Comparison of ENCODE assay signal across 8 cellular contexts in genomic region chr14:54627718-54628345, GRCh38.
DNase-seq lines count a peak whose midpoint lies in the region; ATAC-seq, FAIRE-seq and TF ChIP-seq lines count a peak whose summit lies in the region.

No MANE protein-coding gene starts in this region.

- no peak overlapping the region for H3K56ac ChIP-seq in H1 (replicated peaks; ENCODE audit: insufficient read length, low read depth, low read length)

- H3K4ac ChIP-seq in H1 (replicated peaks; ENCODE audit: insufficient read length, low read depth, low read length) = no peak overlapping the region

- H3K27me3 ChIP-seq in H1 (replicated peaks in 1 of 4; ENCODE audit: control insufficient read depth in 3 of 4, extremely low read depth in 1 of 4, insufficient read depth in 3 of 4, low read length in 3 of 4) (no peaks in the 10 kb centered on the region), tibial artery (no peaks in the 10 kb centered on the region)

- H3K27ac ChIP-seq in H1 (ENCODE audit: low read depth, low read length) (no peak overlapping the region), tibial artery (peak overlapping the region; percentile 70 to 72)

- no peak overlapping the region for H3K14ac ChIP-seq in H1 (ENCODE audit: insufficient read length)

- H3K9me3 ChIP-seq in T-helper 17 cell (ENCODE audit: control insufficient read depth, low read length, poor library complexity, severe bottlenecking) = no peaks in the 10 kb centered on the region
- H3K9me3 ChIP-seq in H1 (ENCODE audit: insufficient read depth in 2 of 2, low read depth in 1 of 2, low read length in 1 of 2) = no peaks in the 10 kb centered on the region
- H3K9me3 ChIP-seq in tibial artery = no peaks in the 10 kb centered on the region

- no peaks in the 10 kb centered on the region for H3K27me3 Mint-ChIP-seq in T-helper 17 cell

- no peak overlapping the region for H4K5ac ChIP-seq in H1 (ENCODE audit: insufficient read length, low read depth, low read length)

- no peak overlapping the region for H3K18ac ChIP-seq in H1 (ENCODE audit: extremely low read depth, low read length)

- no peak overlapping the region for H3K4me2 ChIP-seq in H1 (ENCODE audit: insufficient read depth in 1 of 2, low read depth in 2 of 2, low read length in 2 of 2)

- H4K20me1 ChIP-seq in H1 (replicated peaks in 1 of 2; ENCODE audit: control insufficient read depth in 1 of 2, insufficient read depth in 2 of 2, low read length in 2 of 2) = no peaks in the 10 kb centered on the region

- peaks cover 43% of the 10 kb centered on the region for H3K4me1 Mint-ChIP-seq in T-helper 17 cell

- H2BK12ac ChIP-seq in H1 (ENCODE audit: low read depth, low read length) = 0 out of 2 replicates have a peak overlapping the region, but pooled peaks have one; percentile 22

- peak; percentile 77 for ATAC-seq in GM18517 (IDR thresholded peaks at IDR 0.05; ENCODE audit: unreplicated experiment)
- ATAC-seq in HG02852 (IDR thresholded peaks at IDR 0.05; ENCODE audit: unreplicated experiment) = peak; percentile 77
- ATAC-seq in T-helper 17 cell = peak; percentile 81
- no peak for ATAC-seq in GM18858 (IDR thresholded peaks at IDR 0.05; ENCODE audit: unreplicated experiment)

- POLR2A ChIA-PET in H1 (lab: Charles Lee; ENCODE audit: partially characterized antibody) = interaction anchor here (1.1 to 1.9 kb wide), 2 partner anchors 12 to 17 kb away, joined by 3 to 7 read pairs; no protein-coding TSS in a partner anchor

- intact Hi-C loops in tibial artery (cut with DNase I; ENCODE audit: low total_unique reads) = no loop called here

- peak overlapping the region; percentile 80 for H3K4me3 Mint-ChIP-seq in T-helper 17 cell

- no peaks in the 10 kb centered on the region for H3K79me2 ChIP-seq in H1 (ENCODE audit: control insufficient read depth in 1 of 2, insufficient read depth in 2 of 2, low read length in 2 of 2)

- H3K36me3 Mint-ChIP-seq in T-helper 17 cell (ENCODE audit: low read depth) = no peaks in the 10 kb centered on the region

- H2BK5ac ChIP-seq in H1 (ENCODE audit: low read depth, low read length) = no peak overlapping the region

- H2AK5ac ChIP-seq in H1 (ENCODE audit: low read depth, low read length) = no peak overlapping the region

- no peak overlapping the region for H3K4me3 ChIP-seq in H1 (ENCODE audit: extremely low read depth in 1 of 4, insufficient read depth in 2 of 4, low read depth in 3 of 4, low read length in 4 of 4)
- H3K4me3 ChIP-seq in tibial artery = peak overlapping the region; percentile 5 to 32

- peak overlapping the region; percentile 95 for H3K27ac Mint-ChIP-seq in T-helper 17 cell

- no peaks in the 10 kb centered on the region; the same call in 1 of the 2 replicates for H3K23me2 ChIP-seq in H1 (ENCODE audit: low read depth, low read length)

- TF ChIP-seq EP300 in H1 (IDR thresholded peaks at IDR 0.05; ENCODE audit: borderline replicate concordance in 1 of 2, low read depth in 2 of 2, low read length in 2 of 2) = no peak

- 91% methylated on average over 11 of the region's 11 CpGs; no CpG with 5 or more reads in 1 of the 2 experiments for WGBS in H1 (ENCODE audit: extremely low coverage in 1 of 2, insufficient coverage in 1 of 2, insufficient read length in 1 of 2, insufficient replicate concordance in 2 of 2, low coverage in 1 of 2, low lambda C conversion rate in 2 of 2, missing lambda C conversion rate in 1 of 2), 2 experiments

- no peak for TF ChIP-seq CTCF in H1 (IDR thresholded peaks at IDR 0.05; ENCODE audit: control extremely low read depth in 1 of 3, insufficient read depth in 1 of 3, low read depth in 1 of 3, low read length in 3 of 3)
- peak in 1 of 2 experiments; percentile 3 for TF ChIP-seq CTCF in tibial artery (IDR thresholded peaks at IDR 0.05)

- H4K8ac ChIP-seq in H1 (ENCODE audit: extremely low read depth, insufficient read depth, low read length) = no peak overlapping the region

- no peak overlapping the region for H2AFZ ChIP-seq in H1 (ENCODE audit: low read length)

- no peak overlapping the region for H2BK15ac ChIP-seq in H1 (ENCODE audit: low read length)

- H3K23ac ChIP-seq in H1 (ENCODE audit: insufficient read length) = no peak overlapping the region

- DNase-seq in T-helper 17 cell = no peak
- DNase-seq in H1 (ENCODE audit: low read depth in 1 of 2, low spot score in 2 of 2) = no peak
- peak; percentile 38 for DNase-seq in mucosa of gallbladder (ENCODE audit: low spot score)
- DNase-seq in tibial artery = peak; percentile 66 to 69
- DNase-seq in H54 (ENCODE audit: insufficient read length, low spot score) = no peak

- no peak overlapping the region for H3K9ac ChIP-seq in H1 (replicated peaks in 1 of 4; ENCODE audit: extremely low read depth in 1 of 4, low read depth in 3 of 4, low read length in 3 of 4)

- no peak for TF ChIP-seq RAD21 in H1 (IDR thresholded peaks at IDR 0.05 in 1 of 2, conservative IDR thresholded peaks at IDR 0.05 in 1 of 2; ENCODE audit: low read depth in 2 of 2, low read length in 2 of 2)

- H3K36me3 ChIP-seq in H1 (ENCODE audit: control insufficient read depth in 2 of 4, insufficient read depth in 4 of 4, low read length in 3 of 4) (no peaks in the 10 kb centered on the region), tibial artery (no peaks in the 10 kb centered on the region)

- no peak for TF ChIP-seq POLR2A in H1 (IDR thresholded peaks at IDR 0.05; ENCODE audit: control extremely low read depth in 1 of 2, low read depth in 2 of 2, low read length in 2 of 2)
- no peak for TF ChIP-seq POLR2A in H54 (IDR thresholded peaks at IDR 0.05; ENCODE audit: low read depth, low read length)

- no peak overlapping the region for H2BK120ac ChIP-seq in H1 (replicated peaks; ENCODE audit: low read depth, low read length)

- peaks cover 3% of the 10 kb centered on the region; the same call in 1 of the 2 replicates for H3K79me1 ChIP-seq in H1 (ENCODE audit: low read depth, low read length)

- no peak overlapping the region for H4K91ac ChIP-seq in H1 (replicated peaks; ENCODE audit: insufficient read length, low read length)

- H3K4me1 ChIP-seq in H1 (replicated peaks in 1 of 4; ENCODE audit: control insufficient read depth in 3 of 4, insufficient read depth in 4 of 4, low read length in 3 of 4) (peaks cover 0 to 15% (median 7%) of the 10 kb centered on the region in 4 experiments; a peak in 5 of 7 replicates), tibial artery (peaks cover 0 to 90% (median 29%) of the 10 kb centered on the region in 4 donors)

- FAIRE-seq in H1 (lab: Jason Lieb, UNC) (no peak), H54 (lab: Jason Lieb, UNC) (no peak)

- CTCF ChIA-PET in H1 (lab: Charles Lee; ENCODE audit: partially characterized antibody) = interaction anchor here (1.0 to 2.1 kb wide), 3 partner anchors 12 to 54 kb away, joined by 3 to 7 read pairs (median 5); no protein-coding TSS in a partner anchor

- H2BK20ac ChIP-seq in H1 (ENCODE audit: low read length) = no peak overlapping the region

TF ChIP-seq in H1, 55 proteins besides CTCF, POLR2A, EP300 and RAD21 (continues in another document):
- TF ChIP-seq TAF7 (optimal IDR thresholded peaks at IDR 0.05; ENCODE audit: borderline replicate concordance, low read depth, low read length) = no peak
- no peak for TF ChIP-seq NANOG (IDR thresholded peaks at IDR 0.05; ENCODE audit: insufficient read depth, low read depth, low read length, poor library complexity, severe bottlenecking)

Comparison
In these comparisons a context has a peak if more than half of its experiments do, and no peak if none do; other contexts are left out.
1. DNase-seq: peak in mucosa of gallbladder (single experiment) and tibial artery (2 of 2); none in T-helper 17 cell (0 of 3), H1 (0 of 2) and H54 (single experiment).
2. H3K4me3 ChIP-seq: peak in tibial artery (2 of 2); none in H1 (0 of 4).